31 cellular contexts compared by ENCODE assay signal in genomic region chr7:47710201-47710935, GRCh38.
DNase-seq lines count a peak whose midpoint lies in the region; ATAC-seq and TF ChIP-seq lines count a peak whose summit lies in the region.
"Had no signal": no experiment of that assay in that cellular context is flagged by ENCODE, and none has a peak within 500 bp of the region (broad histone marks: within the 10 kb centered on the region; RNA-seq: fewer than 3 reads in every experiment).

No MANE protein-coding gene starts in this region.

- TF ChIP-seq EP300 in SK-N-SH (IDR thresholded peaks at IDR 0.05; ENCODE audit: borderline replicate concordance in 1 of 2, low read depth in 1 of 2, low read length in 1 of 2), result peak; percentile 49 to 51; a peak in 3 of 4 replicates

- no peak for ATAC-seq in HG03135 (IDR thresholded peaks at IDR 0.05; ENCODE audit: unreplicated experiment)
- ATAC-seq: activated CD4-positive, alpha-beta T cell treated with anti-CD3 and anti-CD28 coated beads for 36 hours; left lobe of liver had no signal

- DNase-seq in SK-N-SH (no peak), fibroblast of lung (ENCODE audit: low read depth in 2 of 2) (peak; percentile 28 to 63), mesothelial cell of epicardium (ENCODE audit: low spot score in 2 of 2, unreplicated experiment in 2 of 2) (no peak), hepatic stellate cell (ENCODE audit: low spot score) (no peak), NCI-H146 (lab: John Stamatoyannopoulos, UW) (no peak), GM19240 (ENCODE audit: insufficient read length, low spot score) (no peak)
- DNase-seq: activated CD4-positive, alpha-beta T cell treated with anti-CD3 and anti-CD28 coated beads for 36 hours; activated CD8-positive, alpha-beta memory T cell treated with anti-CD3 and anti-CD28 coated beads for 24 hours; activated effector memory CD4-positive, alpha-beta T cell treated with anti-CD3 and anti-CD28 coated beads, Interleukin-2, amount 50 U/mL, for 16 hours; activated naive CD8-positive, alpha-beta T cell treated with anti-CD3 and anti-CD28 coated beads, Interleukin-2, amount 10 ng/mL, durations not matched to agents 7 days and 5 days; DMS53; effector CD8-positive, alpha-beta T cell; foreskin melanocyte; GDM1; HCEC 1CT; KBM-7; NCI-H1417; NCI-H2081 treated with DMSO at 0.1 percent for 48 hours; NCI-H345; NCI-H748 treated with DMSO at 0.1 percent for 48 hours; nephron progenitor cell; right cardiac atrium; spleen; stimulated activated CD4-positive, alpha-beta T cell treated with anti-CD3 and anti-CD28 coated beads, Interleukin-2, amount 100 ng/mL, for 48 hours had no signal

- no peaks in the 10 kb centered on the region for H3K36me3 ChIP-seq in DOHH2 (ENCODE audit: control insufficient read depth, low read length)
- H3K36me3 ChIP-seq in SK-N-SH (replicated peaks in 1 of 2; ENCODE audit: control insufficient read depth in 1 of 2, insufficient read depth in 2 of 2, low read length in 1 of 2), result no peaks in the 10 kb centered on the region
- H3K36me3 ChIP-seq in fibroblast of lung (ENCODE audit: control insufficient read depth, insufficient read depth, low read length), result no peaks in the 10 kb centered on the region
- H3K36me3 ChIP-seq: spleen, upper lobe of left lung had no signal

- 84% methylated on average over 13 of the region's 15 CpGs for WGBS in SK-N-SH (ENCODE audit: low lambda C conversion rate)

- H3K36me3 Mint-ChIP-seq in mesothelial cell of epicardium, result no peaks in the 10 kb centered on the region
- H3K36me3 Mint-ChIP-seq: activated naive CD8-positive, alpha-beta T cell treated with anti-CD3 and anti-CD28 coated beads, Interleukin-2, amount 10 ng/mL, durations not matched to agents 7 days and 5 days; brain had no signal

- H3F3A ChIP-seq in DOHH2 (ENCODE audit: control insufficient read depth, insufficient read depth) (peaks cover 48% of the 10 kb centered on the region), SK-N-SH (replicated peaks; ENCODE audit: insufficient read depth) (no peaks in the 10 kb centered on the region)

- H3K27ac ChIP-seq in DOHH2 (ENCODE audit: low read depth, low read length), result peak overlapping the region; percentile 82
- peak overlapping the region in 1 of 2 experiments; percentile 73; a peak in 2 of 4 replicates for H3K27ac ChIP-seq in SK-N-SH (ENCODE audit: low read depth in 2 of 2, low read length in 1 of 2)
- H3K27ac ChIP-seq in fibroblast of lung (ENCODE audit: insufficient read depth, low read length), result no peak overlapping the region
- H3K27ac ChIP-seq: parathyroid adenoma, RWPE1, spleen, upper lobe of left lung had no signal

- TF ChIP-seq RAD21 in SK-N-SH (IDR thresholded peaks at IDR 0.05; ENCODE audit: low read length), result no peak

- H3K4me1 ChIP-seq in DOHH2 (ENCODE audit: control insufficient read depth, low read length), result peaks cover 97% of the 10 kb centered on the region
- H3K4me1 ChIP-seq in SK-N-SH (ENCODE audit: control insufficient read depth in 1 of 2, insufficient read depth in 2 of 2, low read depth in 1 of 2, low read length in 1 of 2), result peaks cover 0 to 20% of the 10 kb centered on the region in 2 experiments; a peak in 1 of 4 replicates
- H3K4me1 ChIP-seq in fibroblast of lung (ENCODE audit: control insufficient read depth, extremely low read depth, insufficient read depth, low read length), result no peaks in the 10 kb centered on the region
- H3K4me1 ChIP-seq: parathyroid adenoma, upper lobe of left lung had no signal

- no peak for TF ChIP-seq CTCF in DOHH2 (IDR thresholded peaks at IDR 0.05; ENCODE audit: low read depth, low read length, poor library complexity, severe bottlenecking)
- TF ChIP-seq CTCF in SK-N-SH (IDR thresholded peaks at IDR 0.05), result no peak
- TF ChIP-seq CTCF in fibroblast of lung (conservative IDR thresholded peaks at IDR 0.05 in 1 of 2, IDR thresholded peaks at IDR 0.05 in 1 of 2; ENCODE audit: low read depth in 1 of 2, low read length in 2 of 2), result no peak
- TF ChIP-seq CTCF in mesothelial cell of epicardium (IDR thresholded peaks at IDR 0.05; ENCODE audit: unreplicated experiment), result no peak

- POLR2A ChIA-PET in SK-N-SH (lab: Yijun Ruan, JAX), result no interaction called here

- H3K9me3 Mint-ChIP-seq in mesothelial cell of epicardium, result no peaks in the 10 kb centered on the region
- H3K9me3 Mint-ChIP-seq: activated naive CD8-positive, alpha-beta T cell treated with anti-CD3 and anti-CD28 coated beads, Interleukin-2, amount 10 ng/mL, durations not matched to agents 7 days and 5 days; brain; nephron progenitor cell had no signal

- CTCF ChIA-PET in SK-N-SH (lab: Yijun Ruan, JAX), result interaction anchor here (0.6 to 1.3 kb wide), 3 partner anchors 109 to 530 kb away, joined by 3 to 5 read pairs (median 3); no protein-coding TSS in a partner anchor

- H3K4me3 ChIP-seq in DOHH2 (ENCODE audit: low read length), result no peak overlapping the region
- no peak overlapping the region for H3K4me3 ChIP-seq in SK-N-SH (ENCODE audit: low read depth in 2 of 2, low read length in 1 of 2)
- H3K4me3 ChIP-seq in fibroblast of lung (replicated peaks in 1 of 4; ENCODE audit: control extremely low read depth in 1 of 4, insufficient read depth in 1 of 4, low read depth in 3 of 4, low read length in 4 of 4), result no peak overlapping the region
- H3K4me3 ChIP-seq: spleen, upper lobe of left lung had no signal

- no peaks in the 10 kb centered on the region for H3K27me3 Mint-ChIP-seq in mesothelial cell of epicardium (ENCODE audit: low read depth)
- H3K27me3 Mint-ChIP-seq: activated CD4-positive, alpha-beta T cell treated with anti-CD3 and anti-CD28 coated beads for 36 hours; activated naive CD8-positive, alpha-beta T cell treated with anti-CD3 and anti-CD28 coated beads, Interleukin-2, amount 10 ng/mL, durations not matched to agents 7 days and 5 days had no signal

- H3K27ac Mint-ChIP-seq in mesothelial cell of epicardium, result peak overlapping the region; percentile 87
- H3K27ac Mint-ChIP-seq: activated CD4-positive, alpha-beta T cell treated with anti-CD3 and anti-CD28 coated beads for 36 hours; activated naive CD8-positive, alpha-beta T cell treated with anti-CD3 and anti-CD28 coated beads, Interleukin-2, amount 10 ng/mL, durations not matched to agents 7 days and 5 days; brain; nephron progenitor cell had no signal

- no peaks in the 10 kb centered on the region for H3K27me3 ChIP-seq in DOHH2 (ENCODE audit: control insufficient read depth, low read length)
- H3K27me3 ChIP-seq in SK-N-SH (ENCODE audit: insufficient read depth), result no peaks in the 10 kb centered on the region
- H3K27me3 ChIP-seq in fibroblast of lung (ENCODE audit: control insufficient read depth, insufficient read depth, low read length), result no peaks in the 10 kb centered on the region
- H3K27me3 ChIP-seq: spleen, upper lobe of left lung had no signal

- H3K9me3 ChIP-seq in DOHH2 (ENCODE audit: control insufficient read depth, insufficient read depth, low read length), result no peaks in the 10 kb centered on the region
- H3K9me3 ChIP-seq in SK-N-SH, result no peaks in the 10 kb centered on the region
- H3K9me3 ChIP-seq in fibroblast of lung (ENCODE audit: control insufficient read depth, insufficient read depth, low read depth, low read length), result no peaks in the 10 kb centered on the region
- H3K9me3 ChIP-seq: spleen, upper lobe of left lung had no signal

- H3K79me2 ChIP-seq in DOHH2 (ENCODE audit: control insufficient read depth, low read length) (no peaks in the 10 kb centered on the region), SK-N-SH (ENCODE audit: insufficient read depth) (no peaks in the 10 kb centered on the region), fibroblast of lung (ENCODE audit: control insufficient read depth, insufficient read depth, low read length) (no peaks in the 10 kb centered on the region)
- H3K79me2 ChIP-seq: parathyroid adenoma had no signal

- H3K9ac ChIP-seq in SK-N-SH (no peak overlapping the region), fibroblast of lung (ENCODE audit: insufficient read depth, low read length) (no peak overlapping the region)
- H3K9ac ChIP-seq: parathyroid adenoma had no signal

- H3K4me1 Mint-ChIP-seq in mesothelial cell of epicardium, result peaks cover 53% of the 10 kb centered on the region
- H3K4me1 Mint-ChIP-seq: activated CD4-positive, alpha-beta T cell treated with anti-CD3 and anti-CD28 coated beads for 36 hours; brain had no signal

- H2AFZ ChIP-seq in SK-N-SH (ENCODE audit: low read depth), result no peak overlapping the region
- H2AFZ ChIP-seq in fibroblast of lung (ENCODE audit: low read length), result no peak overlapping the region
- H2AFZ ChIP-seq: parathyroid adenoma had no signal

- H3K4me3 Mint-ChIP-seq in mesothelial cell of epicardium, result no peak overlapping the region
- H3K4me3 Mint-ChIP-seq: activated CD4-positive, alpha-beta T cell treated with anti-CD3 and anti-CD28 coated beads for 36 hours; activated naive CD8-positive, alpha-beta T cell treated with anti-CD3 and anti-CD28 coated beads, Interleukin-2, amount 10 ng/mL, durations not matched to agents 7 days and 5 days; brain; nephron progenitor cell had no signal

- H3K9me2 ChIP-seq in DOHH2 (replicated peaks; ENCODE audit: control insufficient read depth, low read length) (no peaks in the 10 kb centered on the region), SK-N-SH (no peaks in the 10 kb centered on the region)

- H4K20me1 ChIP-seq in DOHH2 (ENCODE audit: control insufficient read depth, insufficient read depth, low read depth, low read length), result no peaks in the 10 kb centered on the region
- H4K20me1 ChIP-seq in SK-N-SH (ENCODE audit: insufficient read depth), result no peaks in the 10 kb centered on the region
- H4K20me1 ChIP-seq in fibroblast of lung (ENCODE audit: control insufficient read depth, extremely low read depth, insufficient read depth, low read length), result no peaks in the 10 kb centered on the region

- H3K4me2 ChIP-seq in DOHH2 (ENCODE audit: low read length) (peak overlapping the region; percentile 62), SK-N-SH (no peak overlapping the region), fibroblast of lung (ENCODE audit: extremely low read depth, insufficient read depth, low read length) (no peak overlapping the region)

TF ChIP-seq in SK-N-SH, 30 proteins besides CTCF, POLR2A, EP300 and RAD21 (continues in another document):
- TF ChIP-seq MXI1 (IDR thresholded peaks at IDR 0.05; ENCODE audit: low read depth, low read length), result no peak
- TF ChIP-seq TAF1 (IDR thresholded peaks at IDR 0.05; ENCODE audit: borderline replicate concordance, low read depth, low read length), result no peak
- no peak for TF ChIP-seq FOXM1 (IDR thresholded peaks at IDR 0.05; ENCODE audit: low read depth)
- TF ChIP-seq IRF3 (IDR thresholded peaks at IDR 0.05; ENCODE audit: low read depth, low read length), result no peak
- no peak for TF ChIP-seq FOXJ3 (CRISPR knock-in tag; IDR thresholded peaks at IDR 0.05)
- no peak for TF ChIP-seq TEAD4 (IDR thresholded peaks at IDR 0.05; ENCODE audit: borderline replicate concordance, insufficient read depth)

Comparison
In these comparisons a context has a peak if more than half of its experiments do, and no peak if none do; other contexts are left out.
1. DNase-seq: peak in fibroblast of lung (2 of 2); none in SK-N-SH (single experiment), mesothelial cell of epicardium (0 of 2), hepatic stellate cell (single experiment), NCI-H146 (single experiment) and GM19240 (single experiment).